Comparison of ENCODE assay signal across 12 cellular contexts in genomic region chr7:134826105-134826504, GRCh38. TPM values are rescaled to one million over a fixed set of nuclear protein-coding genes. Genes with fewer than 3 reads are reported as not detected.
DNase-seq lines count a peak whose midpoint lies in the region; ATAC-seq and TF ChIP-seq lines count a peak whose summit lies in the region.
"Had no signal": no experiment of that assay in that cellular context is flagged by ENCODE, and none has a peak within 500 bp of the region (broad histone marks: within the 10 kb centered on the region; RNA-seq: fewer than 3 reads in every experiment).

No MANE protein-coding gene starts in this region.

- no peak overlapping the region for H4K8ac ChIP-seq in trophoblast cell (ENCODE audit: low read depth, low read length)

- peak; percentile 67 for DNase-seq in AG08395 (ENCODE audit: low spot score)
- peak; percentile 81 to 83 for DNase-seq in SJCRH30
- DNase-seq in foreskin fibroblast: peak; percentile 27 to 59
- DNase-seq in trophoblast cell: no peak
- no peak for DNase-seq in activated CD4-positive, CD25-positive, alpha-beta regulatory T cell treated with anti-CD3 and anti-CD28 coated beads, Interleukin-2, amount 50 U/mL, for 72 hours
- DNase-seq in NCI-H2107 treated with DMSO at 0.1 percent for 48 hours (lab: John Stamatoyannopoulos, UW; ENCODE audit: unreplicated experiment): no peak
- DNase-seq in MM.1S: no peak
- DNase-seq: ACHN, DND-41, H7, NCI-H187 treated with DMSO at 0.1 percent for 48 hours had no signal

- H2AFZ ChIP-seq in trophoblast cell (ENCODE audit: insufficient read depth, low read length, poor library complexity) (no peak overlapping the region), MM.1S (ENCODE audit: low read length) (no peak overlapping the region)

- no peak overlapping the region for H3K4me2 ChIP-seq in trophoblast cell (ENCODE audit: low read length)
- no peak overlapping the region for H3K4me2 ChIP-seq in MM.1S (ENCODE audit: low read depth, low read length)

- H3K27me3 ChIP-seq in SJCRH30 (no peaks in the 10 kb centered on the region), trophoblast cell (ENCODE audit: insufficient read depth, low read length) (no peaks in the 10 kb centered on the region), MM.1S (replicated peaks; ENCODE audit: insufficient read depth, low read length) (no peaks in the 10 kb centered on the region)

- no peak overlapping the region for H2AK5ac ChIP-seq in trophoblast cell (ENCODE audit: low read length)

- H4K91ac ChIP-seq in trophoblast cell (ENCODE audit: low read depth, low read length): no peak overlapping the region

- H3K4me3 ChIP-seq in SJCRH30 (0 out of 2 replicates have a peak overlapping the region, but pooled peaks have one; percentile 8), foreskin fibroblast (ENCODE audit: low read depth in 1 of 2, low read length in 2 of 2) (no peak overlapping the region), trophoblast cell (ENCODE audit: low read depth, low read length) (no peak overlapping the region), MM.1S (ENCODE audit: low read length) (no peak overlapping the region)

- H3K79me1 ChIP-seq in trophoblast cell (ENCODE audit: low read length): peaks cover 7% of the 10 kb centered on the region

- H2BK5ac ChIP-seq in trophoblast cell (ENCODE audit: low read depth, low read length, poor library complexity): no peak overlapping the region

- H3K4ac ChIP-seq in trophoblast cell (ENCODE audit: low read depth, low read length): peak overlapping the region; percentile 67

- WGBS in trophoblast cell (ENCODE audit: extremely low coverage, insufficient coverage, insufficient read length): no CpG with 5 or more reads among the region's 4 CpGs

- no peaks in the 10 kb centered on the region for H4K20me1 ChIP-seq in MM.1S (ENCODE audit: insufficient read depth, low read length)

- TF ChIP-seq CTCF in foreskin fibroblast (IDR thresholded peaks at IDR 0.05; ENCODE audit: low read depth, low read length): no peak
- TF ChIP-seq CTCF in MM.1S (IDR thresholded peaks at IDR 0.05; ENCODE audit: low read length): no peak

- no peak overlapping the region for H3K23ac ChIP-seq in trophoblast cell (ENCODE audit: low read length)

- H3K27ac ChIP-seq in SJCRH30 (peak overlapping the region; percentile 76), trophoblast cell (ENCODE audit: low read depth, low read length) (no peak overlapping the region), MM.1S (ENCODE audit: low read length) (no peak overlapping the region)

- H3K9me2 ChIP-seq in MM.1S (replicated peaks; ENCODE audit: insufficient read depth, low read length): no peaks in the 10 kb centered on the region

- H3F3A ChIP-seq in MM.1S (ENCODE audit: insufficient read depth, low read length): no peaks in the 10 kb centered on the region

- H3K79me2 ChIP-seq in trophoblast cell (ENCODE audit: control insufficient read depth, insufficient read depth, low read length, poor library complexity): no peaks in the 10 kb centered on the region
- no peaks in the 10 kb centered on the region for H3K79me2 ChIP-seq in MM.1S (ENCODE audit: low read length)

- no peak overlapping the region for H2BK120ac ChIP-seq in trophoblast cell (ENCODE audit: insufficient read depth, low read length, poor library complexity)

- no peaks in the 10 kb centered on the region for H3K9me3 ChIP-seq in SJCRH30 (replicated peaks)
- H3K9me3 ChIP-seq in trophoblast cell (ENCODE audit: insufficient read depth, low read depth, low read length): no peaks in the 10 kb centered on the region
- H3K9me3 ChIP-seq in MM.1S (replicated peaks; ENCODE audit: insufficient read depth, low read length): no peaks in the 10 kb centered on the region

- H2BK12ac ChIP-seq in trophoblast cell (ENCODE audit: low read length): no peak overlapping the region

- H3K36me3 ChIP-seq in SJCRH30 (no peaks in the 10 kb centered on the region), trophoblast cell (ENCODE audit: control insufficient read depth in 1 of 2, insufficient read depth in 2 of 2, low read length in 2 of 2) (no peaks in the 10 kb centered on the region), MM.1S (replicated peaks; ENCODE audit: insufficient read depth, low read length) (no peaks in the 10 kb centered on the region)

- no peak for ATAC-seq in HG02938 (IDR thresholded peaks at IDR 0.05; ENCODE audit: unreplicated experiment)

- no peak overlapping the region for H3K18ac ChIP-seq in trophoblast cell (ENCODE audit: low read length)

- no peak overlapping the region for H4K12ac ChIP-seq in trophoblast cell (ENCODE audit: low read depth, low read length)

- peaks cover 45% of the 10 kb centered on the region for H3K4me1 ChIP-seq in SJCRH30
- peaks cover 2 to 11% of the 10 kb centered on the region in 2 experiments for H3K4me1 ChIP-seq in trophoblast cell (ENCODE audit: control insufficient read depth in 1 of 2, insufficient read depth in 2 of 2, low read length in 2 of 2)
- H3K4me1 ChIP-seq in MM.1S (ENCODE audit: low read length): no peaks in the 10 kb centered on the region

- H3K9ac ChIP-seq in trophoblast cell (ENCODE audit: low read length): no peak overlapping the region
- no peak overlapping the region for H3K9ac ChIP-seq in MM.1S (ENCODE audit: low read length)

- no peak overlapping the region for H3K14ac ChIP-seq in trophoblast cell (ENCODE audit: low read length)

RNA-seq across cellular contexts. Expression of gene CALD1, which starts 46.7 kb away (rescaled TPM):
- 102 and 113 TPM in 2 replicates for total RNA-seq in SJCRH30 (2014; rRNA removed; shearing (Covaris generic))
- polyA plus RNA-seq in trophoblast cell (2013): 510 and 518 TPM in 2 replicates

Comparison
In these comparisons a context has a peak if more than half of its experiments do, and no peak if none do; other contexts are left out.
1. DNase-seq: peak in AG08395 (single experiment), SJCRH30 (2 of 2) and foreskin fibroblast (2 of 2); none in trophoblast cell (0 of 2), activated CD4-positive, CD25-positive, alpha-beta regulatory T cell treated with anti-CD3 and anti-CD28 coated beads, Interleukin-2, amount 50 U/mL, for 72 hours (single experiment), NCI-H2107 treated with DMSO at 0.1 percent for 48 hours (single experiment) and MM.1S (single experiment).